16 cellular contexts compared by ENCODE assay signal in genomic region chr5:6453937-6454560, GRCh38. TPM values are rescaled to one million over a fixed set of nuclear protein-coding genes. Genes with fewer than 3 reads are reported as not detected.
"Had no signal": no experiment of that assay in that cellular context is flagged by ENCODE, and none has a peak within 500 bp of the region (broad histone marks: within the 10 kb centered on the region; RNA-seq: fewer than 3 reads in every experiment).

No MANE protein-coding gene starts in this region.

- H3K4me1 ChIP-seq: colonic mucosa had no signal

- H3K9me3 Mint-ChIP-seq: activated CD4-positive, alpha-beta T cell treated with anti-CD3 and anti-CD28 coated beads, Interleukin-2, amount 10 ng/mL, durations not matched to agents 24 days and 14 days; activated naive CD8-positive, alpha-beta T cell treated with anti-CD3 and anti-CD28 coated beads, Interleukin-2, amount 50 U/mL, for 24 hours; WTC11 had no signal

- FAIRE-seq: astrocyte had no signal

- H3K4me3 ChIP-seq: colonic mucosa, suprapubic skin, upper lobe of right lung had no signal

- ATAC-seq: activated naive CD8-positive, alpha-beta T cell treated with anti-CD3 and anti-CD28 coated beads, Interleukin-2, amount 50 U/mL, for 24 hours; naive thymus-derived CD4-positive, alpha-beta T cell; sciatic nerve; stimulated activated naive CD8-positive, alpha-beta T cell treated with anti-CD3 and anti-CD28 coated beads, Interleukin-15, Interleukin-2, amounts not matched to agents 100 U/mL and 50 U/mL, for 24 hours; upper lobe of right lung; WTC11 had no signal

- H3K9me3 ChIP-seq: colonic mucosa, neutrophil, suprapubic skin, upper lobe of right lung had no signal

- DNase-seq: activated CD4-positive, alpha-beta T cell treated with anti-CD3 and anti-CD28 coated beads, Interleukin-2, amount 10 ng/mL, durations not matched to agents 24 days and 14 days; activated naive CD4-positive, alpha-beta T cell treated with Interleukin-2 at 50 U/mL for 16 hours; activated naive CD8-positive, alpha-beta T cell treated with anti-CD3 and anti-CD28 coated beads, Interleukin-2, amount 50 U/mL, for 24 hours; colonic mucosa; effector CD8-positive, alpha-beta T cell; hypothalamus; naive thymus-derived CD4-positive, alpha-beta T cell; stimulated activated CD4-positive, alpha-beta T cell treated with anti-CD3 and anti-CD28 coated beads, Interleukin-12 subunit alpha, Interleukin-12 subunit beta, amount 100 ng/mL, for 4 hours; stimulated activated naive CD8-positive, alpha-beta T cell treated with anti-CD3 and anti-CD28 coated beads, Interleukin-15, Interleukin-2, amounts not matched to agents 100 U/mL and 50 U/mL, for 24 hours; upper lobe of right lung had no signal

- H3K27ac Mint-ChIP-seq: activated CD4-positive, alpha-beta T cell treated with anti-CD3 and anti-CD28 coated beads, Interleukin-2, amount 10 ng/mL, durations not matched to agents 24 days and 14 days; activated naive CD8-positive, alpha-beta T cell treated with anti-CD3 and anti-CD28 coated beads, Interleukin-2, amount 50 U/mL, for 24 hours; naive thymus-derived CD4-positive, alpha-beta T cell; WTC11 had no signal

- H3K4me3 Mint-ChIP-seq: activated CD4-positive, alpha-beta T cell treated with anti-CD3 and anti-CD28 coated beads, Interleukin-2, amount 10 ng/mL, durations not matched to agents 24 days and 14 days; activated naive CD8-positive, alpha-beta T cell treated with anti-CD3 and anti-CD28 coated beads, Interleukin-2, amount 50 U/mL, for 24 hours; naive thymus-derived CD4-positive, alpha-beta T cell; WTC11 had no signal

- H3K27ac ChIP-seq: colonic mucosa, neutrophil, suprapubic skin, upper lobe of right lung had no signal

- H3K36me3 Mint-ChIP-seq: naive thymus-derived CD4-positive, alpha-beta T cell; WTC11 had no signal

RNA-seq across cellular contexts. Expression of gene UBE2QL1, which starts 5.4 kb away (rescaled TPM):
- total RNA-seq: fibroblast of lung, upper lobe of right lung had no signal
- polyA plus RNA-seq: fibroblast of lung; naive thymus-derived CD4-positive, alpha-beta T cell had no signal
